13 cellular contexts compared by ENCODE assay signal in the genomic region with DNA sequence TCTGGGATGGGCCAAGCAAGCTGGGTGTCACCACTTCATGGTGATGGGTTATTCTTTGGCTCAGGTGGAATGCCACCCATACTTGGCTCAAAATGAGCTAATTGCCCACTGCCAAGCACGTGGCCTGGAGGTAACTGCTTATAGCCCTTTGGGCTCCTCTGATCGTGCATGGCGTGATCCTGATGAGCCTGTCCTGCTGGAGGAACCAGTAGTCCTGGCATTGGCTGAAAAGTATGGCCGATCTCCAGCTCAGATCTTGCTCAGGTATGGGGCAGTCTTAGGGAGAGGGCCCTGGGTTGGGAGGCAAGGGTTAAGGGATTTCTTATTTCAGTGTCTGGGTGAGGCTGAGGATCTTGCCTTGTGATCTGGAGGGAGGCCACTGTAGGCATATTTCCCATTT. TPM values are rescaled to one million over a fixed set of nuclear protein-coding genes. Genes with fewer than 3 reads are reported as not detected.
A peak's percentile ranks its signal among the peaks of the same experiment; 100 is the strongest.
DNase-seq lines count a peak whose midpoint lies in the region; ATAC-seq, FAIRE-seq and TF ChIP-seq lines count a peak whose summit lies in the region.
"Had no signal": no experiment of that assay in that cellular context is flagged by ENCODE, and none has a peak within 500 bp of the region (broad histone marks: within the 10 kb centered on the region; RNA-seq: fewer than 3 reads in every experiment).

No MANE protein-coding gene starts in this region.

- H3K27ac ChIP-seq in cardiac muscle cell (peak overlapping the region; percentile 9), right cardiac atrium (ENCODE audit: low read length) (no peak overlapping the region), RWPE1 (peak overlapping the region; percentile 48), esophagus (ENCODE audit: low read depth in 2 of 2, low read length in 1 of 2) (peak overlapping the region; percentile 39 to 84), upper lobe of right lung (no peak overlapping the region)

- intact Hi-C loops in right cardiac atrium (cut with DNase I) (loop anchor here in 3 of 4 donors (5.0 to 10.0 kb wide), 3 partner anchors 54 to 211 kb away; no protein-coding TSS in a partner anchor), upper lobe of right lung (cut with DNase I) (loop anchor here (5.0 kb wide), 1 partner anchor 51 kb away; no protein-coding TSS in a partner anchor), sciatic nerve (cut with DNase I) (loop anchor here (5.0 to 10.0 kb wide), 2 partner anchors 54 to 206 kb away; no protein-coding TSS in a partner anchor)

- H3K4me3 ChIP-seq in cardiac muscle cell (no peak overlapping the region), right cardiac atrium (ENCODE audit: low read length) (no peak overlapping the region), esophagus (ENCODE audit: low read depth in 1 of 2, low read length in 2 of 2) (no peak overlapping the region), upper lobe of right lung (no peak overlapping the region)
- H3K4me3 ChIP-seq: BLaER1 treated with 17β-estradiol and CSF1 and Interleukin-3, amounts not matched to agents 10 nM and 100 nM had no signal

- no peak for TF ChIP-seq CTCF in cardiac muscle cell (IDR thresholded peaks at IDR 0.05; ENCODE audit: low read depth, low read length)
- TF ChIP-seq CTCF in RWPE1 (conservative IDR thresholded peaks at IDR 0.05; ENCODE audit: low read depth) = no peak
- TF ChIP-seq CTCF in upper lobe of right lung (IDR thresholded peaks at IDR 0.05) = no peak

- H3K9me3 ChIP-seq in cardiac muscle cell (ENCODE audit: low read depth) (no peaks in the 10 kb centered on the region), right cardiac atrium (ENCODE audit: control insufficient read depth, low read length) (no peaks in the 10 kb centered on the region), esophagus (ENCODE audit: control insufficient read depth in 2 of 2, insufficient read depth in 1 of 2, low read depth in 1 of 2, low read length in 1 of 2) (no peaks in the 10 kb centered on the region), upper lobe of right lung (no peaks in the 10 kb centered on the region)
- H3K9me3 ChIP-seq: BLaER1 treated with 17β-estradiol and CSF1 and Interleukin-3, amounts not matched to agents 10 nM and 100 nM; Caco-2 had no signal

- FAIRE-seq in frontal cortex (lab: Jason Lieb, UNC) = no peak

- POLR2A ChIA-PET in RWPE1 (lab: Yijun Ruan, JAX; ENCODE audit: low non-redundant PET) = interaction anchor here (1.0 kb wide), 1 partner anchor 47 kb away, joined by 3 read pairs; the partner anchor contains the start of gene PRDX1

- 72% methylated on average over 4 of the region's 4 CpGs for WGBS in right cardiac atrium
- 52 to 77% methylated on average over 4 of the region's 4 CpGs for WGBS in esophagus, 2 donors

- peaks cover 13% of the 10 kb centered on the region for H3K4me1 ChIP-seq in cardiac muscle cell (ENCODE audit: low read depth)
- H3K4me1 ChIP-seq in right cardiac atrium (ENCODE audit: control insufficient read depth, insufficient read depth, low read length) = peaks cover 2% of the 10 kb centered on the region
- peaks cover 3 to 8% of the 10 kb centered on the region in 2 donors for H3K4me1 ChIP-seq in esophagus (ENCODE audit: control insufficient read depth in 2 of 2, insufficient read depth in 2 of 2, low read length in 1 of 2)
- H3K4me1 ChIP-seq in upper lobe of right lung = peaks cover 8% of the 10 kb centered on the region
- H3K4me1 ChIP-seq: Caco-2 had no signal

- ATAC-seq in right cardiac atrium (no peak), upper lobe of right lung (no peak), sciatic nerve (no peak)
- ATAC-seq: HCT116, PC-3 had no signal

- H3K36me3 ChIP-seq in cardiac muscle cell (peaks cover 14% of the 10 kb centered on the region), esophagus (ENCODE audit: control insufficient read depth in 2 of 2, insufficient read depth in 2 of 2, low read length in 1 of 2) (peaks cover 0 to 31% of the 10 kb centered on the region in 2 donors), upper lobe of right lung (peaks cover 63% of the 10 kb centered on the region)

- DNase-seq in cardiac muscle cell (ENCODE audit: low read depth in 1 of 2, low spot score in 1 of 2) (no peak), right cardiac atrium (no peak), RWPE1 (ENCODE audit: low spot score) (no peak), upper lobe of right lung (no peak), frontal cortex (ENCODE audit: low spot score in 2 of 2) (no peak), sciatic nerve (ENCODE audit: low spot score) (no peak)
- DNase-seq: ACHN, Caco-2, NCI-H69, PC-3 had no signal

- CTCF ChIA-PET in RWPE1 (lab: Yijun Ruan, JAX) = interaction anchor here (0.5 to 1.7 kb wide), 3 partner anchors 9 to 56 kb away, joined by 5 to 14 read pairs (median 6); no protein-coding TSS in a partner anchor

- H3K27me3 ChIP-seq in cardiac muscle cell (no peaks in the 10 kb centered on the region), right cardiac atrium (ENCODE audit: control insufficient read depth, insufficient read depth) (no peaks in the 10 kb centered on the region), esophagus (ENCODE audit: control insufficient read depth in 1 of 2, insufficient read depth in 2 of 2, low read length in 2 of 2) (no peaks in the 10 kb centered on the region), upper lobe of right lung (no peaks in the 10 kb centered on the region)
- H3K27me3 ChIP-seq: BLaER1 treated with 17β-estradiol and CSF1 and Interleukin-3, amounts not matched to agents 10 nM and 100 nM had no signal

RNA-seq across cellular contexts. Expression of gene NASP, which starts 15.4 kb away (rescaled TPM):
- 54.9 and 89.3 TPM in 2 replicates for total RNA-seq in cardiac muscle cell
- 172 and 174 TPM in 2 replicates for polyA plus RNA-seq in cardiac muscle cell
- total RNA-seq in right cardiac atrium = 10 to 100 TPM; 43.7 to 49.4 (median 48.1) TPM
- 89.8 TPM for polyA plus RNA-seq in right cardiac atrium
- 10 to 100 TPM; 94.2 to 96.9 TPM for polyA plus RNA-seq in esophagus
- total RNA-seq in upper lobe of right lung = 49.8 TPM
- 59.5 TPM for total RNA-seq in frontal cortex
- total RNA-seq in sciatic nerve = 66.8 TPM

RNA-seq across cellular contexts. Expression of gene AKR1A1, which starts 17.8 kb away (rescaled TPM):
- total RNA-seq in cardiac muscle cell (145 and 187 TPM in 2 replicates), right cardiac atrium (100 to 1,000 TPM in 1 of 4 donors, 10 to 100 TPM in 3; 67.3 to 106 (median 90.7) TPM), upper lobe of right lung (167 TPM), frontal cortex (74.6 TPM), sciatic nerve (96.3 TPM)
- polyA plus RNA-seq in cardiac muscle cell (291 and 311 TPM in 2 replicates), right cardiac atrium (75.0 TPM), esophagus (100 to 1,000 TPM; 212 to 242 TPM)

RNA-seq across cellular contexts. Expression of gene PRDX1, which starts 46.7 kb away (rescaled TPM):
- total RNA-seq in cardiac muscle cell = 526 and 782 TPM in 2 replicates
- 1,545 and 1,744 TPM in 2 replicates for polyA plus RNA-seq in cardiac muscle cell
- total RNA-seq in right cardiac atrium = 100 to 1,000 TPM; 548 to 884 (median 710) TPM
- polyA plus RNA-seq in right cardiac atrium = 1,153 TPM
- polyA plus RNA-seq in esophagus = 1,000 to 10,000 TPM; 1,018 to 1,250 TPM
- total RNA-seq in upper lobe of right lung = 401 TPM
- total RNA-seq in frontal cortex = 217 TPM
- total RNA-seq in sciatic nerve = 330 TPM

RNA-seq across cellular contexts. Expression of gene CCDC17, which starts 55.4 kb away (rescaled TPM):
- total RNA-seq in cardiac muscle cell (2.9 and 7.5 TPM in 2 replicates), right cardiac atrium (1 to 10 TPM in 3 of 4 donors, under 1 TPM in 1; 0.42 to 1.8 (median 1.1) TPM), upper lobe of right lung (5.0 TPM), frontal cortex (0.41 TPM), sciatic nerve (5.2 TPM)
- polyA plus RNA-seq in cardiac muscle cell (1.9 and 3.1 TPM in 2 replicates), right cardiac atrium (0.93 TPM), esophagus (1 to 10 TPM in 1 of 2 donors, under 1 TPM in 1; 0.54 to 1.4 TPM)

Comparison
In these comparisons a context has a peak if more than half of its experiments do, and no peak if none do; other contexts are left out.
1. H3K27ac ChIP-seq: peak in cardiac muscle cell (single experiment), RWPE1 (single experiment) and esophagus (2 of 2); none in right cardiac atrium (single experiment) and upper lobe of right lung (single experiment).